In the genomic region with DNA sequence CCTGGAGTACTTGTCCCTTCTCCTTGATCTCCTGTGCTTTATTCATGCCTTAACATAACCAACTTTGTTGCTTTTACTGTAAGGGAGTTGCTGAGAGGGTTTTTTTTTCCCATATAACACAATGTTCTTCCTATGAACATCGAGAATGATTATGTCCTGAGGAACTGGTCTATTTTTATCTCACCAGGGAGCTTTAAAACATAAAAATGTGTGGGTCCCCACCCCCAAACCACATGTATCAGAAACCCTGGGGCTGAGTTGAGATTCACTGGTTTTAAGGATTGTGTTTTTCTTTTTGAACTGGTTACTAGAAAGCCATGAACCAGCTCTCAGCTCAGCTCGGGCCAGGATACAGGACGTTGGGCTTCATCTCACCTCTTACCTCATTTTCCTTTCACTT, we compare ENCODE assay signal across 17 cellular contexts.
DNase-seq lines count a peak whose midpoint lies in the region; ATAC-seq and TF ChIP-seq lines count a peak whose summit lies in the region.
"Had no signal": no experiment of that assay in that cellular context is flagged by ENCODE, and none has a peak within 500 bp of the region (broad histone marks: within the 10 kb centered on the region; RNA-seq: fewer than 3 reads in every experiment).

No MANE protein-coding gene starts in this region.

- POLR2A ChIA-PET in MCF 10A (lab: Yijun Ruan, JAX), result interaction anchor here (0.6 kb wide), 1 partner anchor 26 kb away, joined by 3 read pairs; no protein-coding TSS in a partner anchor
- POLR2A ChIA-PET in OCI-LY7 (lab: Charles Lee), result no interaction called here

- H3K27me3 ChIP-seq in breast epithelium, result no peaks in the 10 kb centered on the region
- H3K27me3 ChIP-seq in brain microvascular endothelial cell (replicated peaks), result no peaks in the 10 kb centered on the region
- no peaks in the 10 kb centered on the region for H3K27me3 ChIP-seq in foreskin keratinocyte
- H3K27me3 ChIP-seq in smooth muscle cell (ENCODE audit: low read depth), result no peaks in the 10 kb centered on the region
- H3K27me3 ChIP-seq: BLaER1 had no signal

- H2AFZ ChIP-seq in smooth muscle cell (ENCODE audit: low read depth), result peak overlapping the region; percentile 73
- H2AFZ ChIP-seq in OCI-LY7 (ENCODE audit: low read length), result no peak overlapping the region
- H2AFZ ChIP-seq: GM23338 had no signal

- H3K9me3 ChIP-seq in breast epithelium, result no peaks in the 10 kb centered on the region
- no peaks in the 10 kb centered on the region for H3K9me3 ChIP-seq in smooth muscle cell (replicated peaks; ENCODE audit: low read depth)
- no peaks in the 10 kb centered on the region for H3K9me3 ChIP-seq in OCI-LY7 (ENCODE audit: low read length)
- H3K9me3 ChIP-seq: BLaER1 had no signal

- intact Hi-C loops in MCF 10A (cut with micrococcal nuclease), result no loop called here
- intact Hi-C loops in breast epithelium (cut with DNase I; ENCODE audit: low total_unique reads), result no loop called here
- intact Hi-C loops in OCI-LY7 (cut with micrococcal nuclease; ENCODE audit: unreplicated experiment), result no loop called here

- H3K79me2 ChIP-seq in smooth muscle cell (ENCODE audit: low read depth) (no peaks in the 10 kb centered on the region), OCI-LY7 (ENCODE audit: insufficient read depth, low read depth, low read length) (no peaks in the 10 kb centered on the region)

- H3K36me3 Mint-ChIP-seq in MCF 10A (ENCODE audit: insufficient read depth, unreplicated experiment), result no peaks in the 10 kb centered on the region

- no peaks in the 10 kb centered on the region for H3K4me1 ChIP-seq in breast epithelium
- no peaks in the 10 kb centered on the region for H3K4me1 ChIP-seq in foreskin keratinocyte
- peaks cover 7% of the 10 kb centered on the region for H3K4me1 ChIP-seq in smooth muscle cell (ENCODE audit: low read depth)
- H3K4me1 ChIP-seq in OCI-LY7 (ENCODE audit: insufficient read depth, low read length, poor library complexity, severe bottlenecking), result no peaks in the 10 kb centered on the region
- H3K4me1 ChIP-seq: BLaER1 had no signal

- CTCF ChIA-PET in MCF 10A (lab: Yijun Ruan, JAX) (interaction anchor here (0.6 to 1.1 kb wide), 6 partner anchors 26 to 626 kb away, joined by 3 to 4 read pairs (median 3); no protein-coding TSS in a partner anchor), OCI-LY7 (lab: Charles Lee; ENCODE audit: unreplicated experiment) (no interaction called here)

- H3K4me2 ChIP-seq in smooth muscle cell, result peak overlapping the region; percentile 10
- H3K4me2 ChIP-seq in OCI-LY7 (ENCODE audit: low read length), result no peak overlapping the region
- H3K4me2 ChIP-seq: BLaER1, GM23338 had no signal

- in situ Hi-C loops in brain microvascular endothelial cell (cut with HindIII; ENCODE audit: low pct_ligation_motif_present, low sequenced_read_pairs), result no loop called here

- H4K20me1 ChIP-seq in smooth muscle cell (ENCODE audit: low read depth) (no peaks in the 10 kb centered on the region), OCI-LY7 (ENCODE audit: insufficient read depth, low read length) (no peaks in the 10 kb centered on the region)
- H4K20me1 ChIP-seq: BLaER1 had no signal

- TF ChIP-seq POLR2A in breast epithelium (IDR thresholded peaks at IDR 0.05), result no peak

- peaks cover 12% of the 10 kb centered on the region for H3K4me1 Mint-ChIP-seq in MCF 10A (ENCODE audit: insufficient read depth, unreplicated experiment)

- DNase-seq in MCF 10A (ENCODE audit: unreplicated experiment), result no peak
- no peak for DNase-seq in breast epithelium (ENCODE audit: low spot score in 2 of 2)
- peak; percentile 17 for DNase-seq in brain microvascular endothelial cell
- DNase-seq in foreskin keratinocyte, result no peak
- DNase-seq in smooth muscle cell (lab: John Stamatoyannopoulos, UW; ENCODE audit: unreplicated experiment), result no peak
- no peak for DNase-seq in OCI-LY7 (ENCODE audit: low spot score)
- DNase-seq in HK-2 (ENCODE audit: unreplicated experiment), result no peak
- DNase-seq: KG1, NCI-H187 treated with DMSO at 0.1 percent for 48 hours, NCI-H2171 treated with DMSO at 0.1 percent for 48 hours, NCI-H510A, NCI-H82 had no signal

- H3K4me3 ChIP-seq in breast epithelium, result no peak overlapping the region
- H3K4me3 ChIP-seq in brain microvascular endothelial cell (ENCODE audit: low read depth, low read length), result no peak overlapping the region
- no peak overlapping the region for H3K4me3 ChIP-seq in smooth muscle cell
- H3K4me3 ChIP-seq in OCI-LY7 (ENCODE audit: low read depth, low read length, poor library complexity, severe bottlenecking), result no peak overlapping the region
- H3K4me3 ChIP-seq: BLaER1, GM23338 had no signal

- no peak overlapping the region for H3K4me3 Mint-ChIP-seq in MCF 10A (ENCODE audit: unreplicated experiment)
- H3K4me3 Mint-ChIP-seq: GM23338 had no signal

- H3K9ac ChIP-seq in smooth muscle cell (ENCODE audit: low read depth), result no peak overlapping the region
- H3K9ac ChIP-seq: BLaER1 had no signal

- no peaks in the 10 kb centered on the region for H3F3A ChIP-seq in smooth muscle cell (ENCODE audit: low read depth)

- WGBS in smooth muscle cell (ENCODE audit: low lambda C conversion rate), result 30% methylated on average over 3 of the region's 3 CpGs

- TF ChIP-seq CTCF in MCF 10A (IDR thresholded peaks at IDR 0.05; ENCODE audit: unreplicated experiment), result no peak
- no peak for TF ChIP-seq CTCF in breast epithelium (IDR thresholded peaks at IDR 0.05)
- TF ChIP-seq CTCF in brain microvascular endothelial cell (IDR thresholded peaks at IDR 0.05; ENCODE audit: low read depth, low read length, missing control alignments), result no peak
- TF ChIP-seq CTCF in foreskin keratinocyte (conservative IDR thresholded peaks at IDR 0.05), result no peak
- TF ChIP-seq CTCF in smooth muscle cell (IDR thresholded peaks at IDR 0.05; ENCODE audit: borderline replicate concordance, insufficient read depth, poor library complexity, severe bottlenecking), result no peak
- TF ChIP-seq CTCF in OCI-LY7 (conservative IDR thresholded peaks at IDR 0.05; ENCODE audit: low read length), result no peak

- H3K9me2 ChIP-seq in OCI-LY7 (ENCODE audit: insufficient read depth, low read length), result no peaks in the 10 kb centered on the region

- peak overlapping the region; percentile 0 for H3K27ac Mint-ChIP-seq in MCF 10A (ENCODE audit: low read depth, unreplicated experiment)
- H3K27ac Mint-ChIP-seq: GM23338 had no signal

- H3K27ac ChIP-seq in breast epithelium (no peak overlapping the region), brain microvascular endothelial cell (no peak overlapping the region), foreskin keratinocyte (peak overlapping the region; percentile 44), smooth muscle cell (ENCODE audit: low read depth) (peak overlapping the region; percentile 36), OCI-LY7 (ENCODE audit: low read depth, low read length, poor library complexity, severe bottlenecking) (no peak overlapping the region)
- H3K27ac ChIP-seq: 22Rv1, BLaER1 had no signal

- BruUV-seq in MCF 10A (replicated peaks; lab: Mats Ljungman, UMichigan) (no TSS peak), OCI-LY7 (replicated peaks; lab: Mats Ljungman, UMichigan) (no TSS peak)

- ATAC-seq in foreskin keratinocyte (no peak), HG02759 (IDR thresholded peaks at IDR 0.05; ENCODE audit: unreplicated experiment) (no peak)
- ATAC-seq: GM23338, Panc1 had no signal

- no peaks in the 10 kb centered on the region for H3K27me3 Mint-ChIP-seq in MCF 10A (ENCODE audit: insufficient read depth, unreplicated experiment)

- H3K9me3 Mint-ChIP-seq in MCF 10A (ENCODE audit: unreplicated experiment), result no peaks in the 10 kb centered on the region
- H3K9me3 Mint-ChIP-seq: GM23338 had no signal

- H3K36me3 ChIP-seq in breast epithelium (no peaks in the 10 kb centered on the region), brain microvascular endothelial cell (replicated peaks) (no peaks in the 10 kb centered on the region), smooth muscle cell (ENCODE audit: low read depth) (no peaks in the 10 kb centered on the region), OCI-LY7 (ENCODE audit: insufficient read depth, low read length) (no peaks in the 10 kb centered on the region)
- H3K36me3 ChIP-seq: BLaER1 had no signal

Comparison
In these comparisons a context has a peak if more than half of its experiments do, and no peak if none do; other contexts are left out.
1. H3K27ac ChIP-seq: peak in foreskin keratinocyte (single experiment) and smooth muscle cell (single experiment); none in breast epithelium (0 of 2), brain microvascular endothelial cell (single experiment) and OCI-LY7 (single experiment).